In the genomic region with DNA sequence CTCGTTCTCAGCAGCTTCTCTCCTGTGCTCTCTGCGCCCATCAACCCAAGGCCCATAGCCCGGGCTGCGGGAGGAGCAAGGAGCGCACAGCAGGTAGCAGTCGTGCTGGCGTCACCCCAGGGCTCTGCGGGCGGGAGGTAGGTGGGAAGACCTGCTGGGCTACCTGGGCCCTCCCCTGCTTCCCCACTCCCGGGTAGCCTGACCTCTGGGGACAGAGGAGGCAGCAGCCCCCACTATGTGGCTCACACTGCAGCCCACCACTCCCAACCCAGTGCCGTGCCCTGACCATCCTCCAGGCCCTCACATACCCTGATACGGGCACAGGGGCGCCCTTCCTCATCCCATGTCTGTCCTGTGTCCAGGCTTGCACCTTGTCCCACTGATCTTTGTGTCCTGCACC, we compare ENCODE assay signal across 23 cellular contexts.
DNase-seq lines count a peak whose midpoint lies in the region; ATAC-seq and TF ChIP-seq lines count a peak whose summit lies in the region.
"Had no signal": no experiment of that assay in that cellular context is flagged by ENCODE, and none has a peak within 500 bp of the region (broad histone marks: within the 10 kb centered on the region; RNA-seq: fewer than 3 reads in every experiment).

No MANE protein-coding gene starts in this region.

- no peaks in the 10 kb centered on the region; a peak in 1 of 5 replicates for H3K9me3 Mint-ChIP-seq in H9
- H3K9me3 Mint-ChIP-seq in glutamatergic neuron (ENCODE audit: unreplicated experiment) = peaks cover 13% of the 10 kb centered on the region
- H3K9me3 Mint-ChIP-seq: HFFc6 had no signal

- peak overlapping the region in 1 of 3 experiments; percentile 91; a peak in 2 of 7 replicates for H3K27ac Mint-ChIP-seq in H9
- H3K27ac Mint-ChIP-seq in glutamatergic neuron (ENCODE audit: unreplicated experiment) = peak overlapping the region; percentile 31
- H3K27ac Mint-ChIP-seq: HFFc6 had no signal

- H2BK15ac ChIP-seq in H9 (ENCODE audit: low read depth, low read length) = no peak overlapping the region
- no peak overlapping the region for H2BK15ac ChIP-seq in neuronal stem cell (ENCODE audit: low read length)

- H3K23ac ChIP-seq in H9 (ENCODE audit: insufficient read length, low read depth, low read length) (no peak overlapping the region), neuronal stem cell (ENCODE audit: low read depth, low read length, poor library complexity) (peak overlapping the region; percentile 66)

- H3K36me3 ChIP-seq in neuronal stem cell (replicated peaks in 1 of 2; ENCODE audit: control insufficient read depth in 2 of 2, insufficient read depth in 2 of 2, low read length in 2 of 2) (peaks cover 17 to 71% of the 10 kb centered on the region in 2 donors), spleen (peaks cover 0 to 19% (median 0%) of the 10 kb centered on the region in 6 donors)
- H3K36me3 ChIP-seq: BE2C had no signal

- H2AK5ac ChIP-seq in H9 (ENCODE audit: insufficient read length, low read length) = no peak overlapping the region
- no peak overlapping the region for H2AK5ac ChIP-seq in neuronal stem cell (ENCODE audit: low read depth, low read length)

- no peak overlapping the region for H2BK20ac ChIP-seq in H9 (ENCODE audit: low read depth, low read length, poor library complexity, severe bottlenecking)

- H3K23me2 ChIP-seq in H9 (ENCODE audit: insufficient read length, low read depth, low read length, poor library complexity, severe bottlenecking) = no peaks in the 10 kb centered on the region

- H3K14ac ChIP-seq in H9 (ENCODE audit: insufficient read depth, low read length) (peak overlapping the region; percentile 3; the same call in 1 of the 2 replicates), neuronal stem cell (ENCODE audit: low read length) (no peak overlapping the region)

- no peak overlapping the region for H4K91ac ChIP-seq in H9 (ENCODE audit: insufficient read length, low read depth, low read length)
- H4K91ac ChIP-seq in neuronal stem cell (ENCODE audit: low read depth, low read length, poor library complexity) = no peak overlapping the region

- no peak overlapping the region for H4K8ac ChIP-seq in H9 (replicated peaks; ENCODE audit: insufficient read length, low read depth, low read length)
- H4K8ac ChIP-seq in neuronal stem cell (ENCODE audit: low read depth, low read length) = no peak overlapping the region

- H4K5ac ChIP-seq in H9 (ENCODE audit: insufficient read length, low read depth, low read length) = no peak overlapping the region

- no peak overlapping the region for H3K56ac ChIP-seq in H9 (ENCODE audit: insufficient read length, low read depth, low read length)

- no peaks in the 10 kb centered on the region for H3K79me2 ChIP-seq in H9 (ENCODE audit: insufficient read depth, low read length)

- peaks cover 0 to 4% (median 0%) of the 10 kb centered on the region in 3 experiments; a peak in 1 of 7 replicates for H3K36me3 Mint-ChIP-seq in H9 (ENCODE audit: insufficient read depth in 1 of 3, low read depth in 3 of 3)
- no peaks in the 10 kb centered on the region for H3K36me3 Mint-ChIP-seq in glutamatergic neuron (ENCODE audit: unreplicated experiment)

- DNase-seq in H9 (no peak), glutamatergic neuron (no peak), neuronal stem cell (ENCODE audit: low spot score) (no peak), spleen (peak; percentile 74), HUDEP-2 (lab: John Stamatoyannopoulos, UW; ENCODE audit: unreplicated experiment in 76 of 76) (no peak), SW 1271 (lab: John Stamatoyannopoulos, UW) (no peak)
- DNase-seq: 8988T; ACHN; AML-193; BE2C; Calu3; CD4-positive, alpha-beta memory T cell; COR-L47; DMS53; DMS79 treated with DMSO at 0.1 percent for 48 hours; GF-D8; GM23248; H7; HFFc6 had no signal

- no peaks in the 10 kb centered on the region for H4K20me1 ChIP-seq in H9 (ENCODE audit: control insufficient read depth, insufficient read depth, insufficient read length)

- H2AFZ ChIP-seq in H9 (ENCODE audit: low read length) = no peak overlapping the region
- H2AFZ ChIP-seq in neuronal stem cell (ENCODE audit: low read length) = no peak overlapping the region
- H2AFZ ChIP-seq: GM23248 had no signal

- no peak overlapping the region for H3T11ph ChIP-seq in H9 (ENCODE audit: low read length)

- H3K4ac ChIP-seq in H9 (ENCODE audit: low read depth, low read length) (no peak overlapping the region), neuronal stem cell (ENCODE audit: low read length) (peak overlapping the region; percentile 14)

- H3K9me3 ChIP-seq in H9 (ENCODE audit: control insufficient read depth, low read depth, low read length) = no peaks in the 10 kb centered on the region
- no peaks in the 10 kb centered on the region for H3K9me3 ChIP-seq in neuronal stem cell (replicated peaks in 1 of 2; ENCODE audit: control insufficient read depth in 2 of 2, insufficient read depth in 1 of 2, low read depth in 1 of 2, low read length in 2 of 2)
- H3K9me3 ChIP-seq in spleen = no peaks in the 10 kb centered on the region
- H3K9me3 ChIP-seq: A549; BE2C; BLaER1 treated with 17β-estradiol and CSF1 and Interleukin-3, amounts not matched to agents 10 nM and 100 nM had no signal

- ATAC-seq in HG02623 (IDR thresholded peaks at IDR 0.05; ENCODE audit: unreplicated experiment) = no peak
- ATAC-seq: A549, HCT116 had no signal

- H3K27ac ChIP-seq in H9 (ENCODE audit: insufficient read length, low read depth, low read length) = no peak overlapping the region
- no peak overlapping the region for H3K27ac ChIP-seq in neuronal stem cell (replicated peaks; ENCODE audit: low read length)
- H3K27ac ChIP-seq in spleen = no peak overlapping the region
- H3K27ac ChIP-seq: A549; BLaER1 treated with 17β-estradiol and CSF1 and Interleukin-3, amounts not matched to agents 10 nM and 100 nM; GM23248 had no signal

- H2BK5ac ChIP-seq in H9 (ENCODE audit: insufficient read length, low read length) (no peak overlapping the region), neuronal stem cell (ENCODE audit: low read length) (no peak overlapping the region)

- H3K9ac ChIP-seq in H9 (ENCODE audit: extremely low read depth, insufficient read length, low read length) (no peak overlapping the region), neuronal stem cell (ENCODE audit: low read depth, low read length, poor library complexity) (peak overlapping the region; percentile 55)
- H3K9ac ChIP-seq: BLaER1 treated with 17β-estradiol and CSF1 and Interleukin-3, amounts not matched to agents 10 nM and 100 nM; GM23248 had no signal

- H3K4me1 ChIP-seq in H9 (ENCODE audit: insufficient read depth, low read length) (peaks cover 4% of the 10 kb centered on the region; the same call in 1 of the 2 replicates), neuronal stem cell (ENCODE audit: control insufficient read depth in 2 of 2, insufficient read depth in 1 of 2, low read depth in 1 of 2, low read length in 2 of 2) (peaks cover 0 to 10% of the 10 kb centered on the region in 2 donors), spleen (peaks cover 0 to 6% (median 5%) of the 10 kb centered on the region in 6 donors)
- H3K4me1 ChIP-seq: A549, BE2C had no signal

- H3K4me1 Mint-ChIP-seq in H9 (peaks cover 28 to 38% of the 10 kb centered on the region in 2 experiments), glutamatergic neuron (ENCODE audit: low read depth, unreplicated experiment) (no peaks in the 10 kb centered on the region)

- H3K27me3 Mint-ChIP-seq in H9 (ENCODE audit: low read depth) = peaks cover 2% of the 10 kb centered on the region; the same call in 1 of the 2 replicates
- H3K27me3 Mint-ChIP-seq in glutamatergic neuron (ENCODE audit: unreplicated experiment) = peaks cover 14% of the 10 kb centered on the region
- H3K27me3 Mint-ChIP-seq: CD4-positive, alpha-beta memory T cell had no signal

- no peak overlapping the region for H2BK120ac ChIP-seq in H9 (ENCODE audit: low read depth, low read length, poor library complexity, severe bottlenecking)
- H2BK120ac ChIP-seq in neuronal stem cell (ENCODE audit: low read depth, low read length) = peak overlapping the region; percentile 61

- H3K27me3 ChIP-seq in H9 (ENCODE audit: insufficient read depth, low read length) (no peaks in the 10 kb centered on the region), neuronal stem cell (ENCODE audit: control insufficient read depth in 3 of 3, insufficient read depth in 3 of 3, low read depth in 1 of 3, low read length in 3 of 3) (no peaks in the 10 kb centered on the region), spleen (replicated peaks in 1 of 7) (peaks cover 0 to 7% (median 0%) of the 10 kb centered on the region in 7 donors)
- H3K27me3 ChIP-seq: BE2C; BLaER1 treated with 17β-estradiol and CSF1 and Interleukin-3, amounts not matched to agents 10 nM and 100 nM had no signal

- no peak for TF ChIP-seq POLR2A in spleen (IDR thresholded peaks at IDR 0.05)

- TF ChIP-seq CTCF in H9 (conservative IDR thresholded peaks at IDR 0.05) (no peak), glutamatergic neuron (IDR thresholded peaks at IDR 0.05; ENCODE audit: partially characterized antibody, unreplicated experiment) (no peak), spleen (IDR thresholded peaks at IDR 0.05 in 8 of 11, conservative IDR thresholded peaks at IDR 0.05 in 3 of 11) (no peak)

- H3K4me3 ChIP-seq in neuronal stem cell (ENCODE audit: low read length in 2 of 2) = no peak overlapping the region
- no peak overlapping the region for H3K4me3 ChIP-seq in spleen
- H3K4me3 ChIP-seq: A549; BLaER1 treated with 17β-estradiol and CSF1 and Interleukin-3, amounts not matched to agents 10 nM and 100 nM; GM23248 had no signal

- H3K4me3 Mint-ChIP-seq in H9 = no peak overlapping the region
- H3K4me3 Mint-ChIP-seq in glutamatergic neuron (ENCODE audit: unreplicated experiment) = no peak overlapping the region
- H3K4me3 Mint-ChIP-seq: CD4-positive, alpha-beta memory T cell; HFFc6 had no signal

- intact Hi-C loops in spleen (cut with DNase I; ENCODE audit: low total_unique reads) = no loop called here

- no CpG with 5 or more reads among the region's 13 CpGs for WGBS in H9 (ENCODE audit: extremely low coverage, insufficient read length, low lambda C conversion rate)
- no CpG with 5 or more reads among the region's 13 CpGs for WGBS in neuronal stem cell (ENCODE audit: extremely low coverage in 2 of 2, insufficient read length in 2 of 2, insufficient replicate concordance in 1 of 2), 2 donors
- 73 to 96% (median 87%) methylated on average over 7 to 13 of the region's 13 CpGs for WGBS in spleen, 5 donors

- H2BK12ac ChIP-seq in H9 (ENCODE audit: insufficient read length, low read depth, low read length) (no peak overlapping the region), neuronal stem cell (ENCODE audit: low read length) (no peak overlapping the region)

- H3K79me1 ChIP-seq in H9 (ENCODE audit: insufficient read depth, low read depth, low read length, poor library complexity, severe bottlenecking) (no peaks in the 10 kb centered on the region), neuronal stem cell (ENCODE audit: low read depth, low read length) (peaks cover 2% of the 10 kb centered on the region)

- H3K4me2 ChIP-seq in H9 (ENCODE audit: insufficient read depth, insufficient read length, low read length) (no peak overlapping the region), neuronal stem cell (ENCODE audit: insufficient read depth, low read length, poor library complexity, severe bottlenecking) (no peak overlapping the region)
- H3K4me2 ChIP-seq: A549; BLaER1 treated with 17β-estradiol and CSF1 and Interleukin-3, amounts not matched to agents 10 nM and 100 nM had no signal

- H3K18ac ChIP-seq in H9 (ENCODE audit: insufficient read length, low read depth, low read length) (no peak overlapping the region), neuronal stem cell (ENCODE audit: low read length) (peak overlapping the region; percentile 13)
